In genomic region chr20:37907677-37908397, GRCh38 we compare ENCODE assay signal across 9 cellular contexts. TPM values are rescaled to one million over a fixed set of nuclear protein-coding genes. Genes with fewer than 3 reads are reported as not detected.
DNase-seq lines count a peak whose midpoint lies in the region; ATAC-seq and TF ChIP-seq lines count a peak whose summit lies in the region.
"Had no signal": no experiment of that assay in that cellular context is flagged by ENCODE, and none has a peak within 500 bp of the region (broad histone marks: within the 10 kb centered on the region; RNA-seq: fewer than 3 reads in every experiment).

No MANE protein-coding gene starts in this region.

- no peak overlapping the region for H3K18ac ChIP-seq in IMR-90 (ENCODE audit: low read depth, low read length)

- H3K27me3 ChIP-seq in IMR-90 (ENCODE audit: control insufficient read depth, insufficient read depth, low read length) = peaks cover 71% of the 10 kb centered on the region
- H3K27me3 ChIP-seq in CD8-positive, alpha-beta T cell (ENCODE audit: insufficient read depth, low read length) = peaks cover 9% of the 10 kb centered on the region

- H3K36me3 Mint-ChIP-seq in activated naive CD8-positive, alpha-beta T cell treated with anti-CD3 and anti-CD28 coated beads, Interleukin-2, amount 50 U/mL, for 24 hours (ENCODE audit: low read depth) = no peaks in the 10 kb centered on the region
- no peaks in the 10 kb centered on the region for H3K36me3 Mint-ChIP-seq in CD8-positive, alpha-beta T cell

- H3K27ac ChIP-seq in IMR-90 (ENCODE audit: insufficient read depth, low read length) = no peak overlapping the region
- no peak overlapping the region for H3K27ac ChIP-seq in CD8-positive, alpha-beta T cell (ENCODE audit: low read depth, low read length)
- H3K27ac ChIP-seq: gastrocnemius medialis had no signal

- no TSS peak for BruUV-seq in IMR-90 (replicated peaks; lab: Mats Ljungman, UMichigan)

- no peak overlapping the region for H3K9ac ChIP-seq in IMR-90 (ENCODE audit: low read depth, low read length)

- H3K9me3 Mint-ChIP-seq in activated naive CD8-positive, alpha-beta T cell treated with anti-CD3 and anti-CD28 coated beads, Interleukin-2, amount 50 U/mL, for 24 hours = no peaks in the 10 kb centered on the region
- H3K9me3 Mint-ChIP-seq in CD8-positive, alpha-beta T cell = no peaks in the 10 kb centered on the region

- no peaks in the 10 kb centered on the region for H3K79me1 ChIP-seq in IMR-90 (ENCODE audit: low read depth in 1 of 2, low read length in 2 of 2)

- peaks cover 49% of the 10 kb centered on the region for H3K27me3 Mint-ChIP-seq in activated naive CD8-positive, alpha-beta T cell treated with anti-CD3 and anti-CD28 coated beads, Interleukin-2, amount 50 U/mL, for 24 hours
- H3K27me3 Mint-ChIP-seq in CD8-positive, alpha-beta T cell (ENCODE audit: low read depth) = peaks cover 55% of the 10 kb centered on the region

- ATAC-seq in IMR-90 (ENCODE audit: low read depth) (peak; percentile 49), GM18873 (IDR thresholded peaks at IDR 0.05; ENCODE audit: low FRiP score, unreplicated experiment) (no peak), GM21390 (IDR thresholded peaks at IDR 0.05; ENCODE audit: unreplicated experiment) (no peak)
- no peak for ATAC-seq in activated naive CD8-positive, alpha-beta T cell treated with anti-CD3 and anti-CD28 coated beads, Interleukin-2, amount 50 U/mL, for 24 hours
- no peak for ATAC-seq in CD8-positive, alpha-beta T cell
- ATAC-seq: gastrocnemius medialis had no signal

- no peak overlapping the region for H2BK15ac ChIP-seq in IMR-90 (ENCODE audit: low read depth, low read length)

- no peak for TF ChIP-seq POLR2A in IMR-90 (IDR thresholded peaks at IDR 0.05; ENCODE audit: low read depth, low read length)

- H3K4me3 ChIP-seq in AG09309 (ENCODE audit: control insufficient read depth, low read depth, low read length) = no peak overlapping the region
- H3K4me3 ChIP-seq in IMR-90 (ENCODE audit: insufficient read depth, low read depth, low read length) = no peak overlapping the region
- H3K4me3 ChIP-seq in CD8-positive, alpha-beta T cell (ENCODE audit: low read depth, low read length) = no peak overlapping the region
- H3K4me3 ChIP-seq: gastrocnemius medialis had no signal

- POLR2A ChIA-PET in IMR-90 (lab: Charles Lee; ENCODE audit: unreplicated experiment) = no interaction called here
- POLR2A ChIA-PET in CD8-positive, alpha-beta T cell (lab: Charles Lee) = no interaction called here

- TF ChIP-seq CTCF in AG09309 (IDR thresholded peaks at IDR 0.05; ENCODE audit: control insufficient read depth, insufficient read depth, low read depth, low read length, missing control alignments) = no peak
- TF ChIP-seq CTCF in IMR-90 (conservative IDR thresholded peaks at IDR 0.05; ENCODE audit: low read depth, low read length) = no peak
- no peak for TF ChIP-seq CTCF in CD8-positive, alpha-beta T cell (IDR thresholded peaks at IDR 0.05)

- no peak overlapping the region for H2AK5ac ChIP-seq in IMR-90 (ENCODE audit: low read depth, low read length)

- 0 out of 2 replicates have a peak, but pooled peaks cover 2% of the 10 kb centered on the region for H3K9me1 ChIP-seq in IMR-90 (ENCODE audit: insufficient read depth, low read length)

- H4K91ac ChIP-seq in IMR-90 (ENCODE audit: insufficient read depth, low read depth, low read length) = no peak overlapping the region

- 0% methylated on average over 1 of the region's 16 CpGs; no CpG with 5 or more reads in 1 of the 2 experiments for WGBS in IMR-90 (ENCODE audit: extremely low coverage in 2 of 2, insufficient read length in 1 of 2), 2 experiments

- no peak overlapping the region for H4K5ac ChIP-seq in IMR-90 (ENCODE audit: low read depth, low read length)

- CTCF ChIA-PET in IMR-90 (lab: Yijun Ruan, JAX) = no interaction called here
- CTCF ChIA-PET in CD8-positive, alpha-beta T cell (lab: Charles Lee) = no interaction called here

- peaks cover 7% of the 10 kb centered on the region for H3K4me1 Mint-ChIP-seq in activated naive CD8-positive, alpha-beta T cell treated with anti-CD3 and anti-CD28 coated beads, Interleukin-2, amount 50 U/mL, for 24 hours
- peaks cover 10% of the 10 kb centered on the region for H3K4me1 Mint-ChIP-seq in CD8-positive, alpha-beta T cell (ENCODE audit: low read depth)

- H3K36me3 ChIP-seq in IMR-90 (ENCODE audit: control insufficient read depth, insufficient read depth, low read length) = no peaks in the 10 kb centered on the region
- no peaks in the 10 kb centered on the region for H3K36me3 ChIP-seq in CD8-positive, alpha-beta T cell (ENCODE audit: insufficient read depth, low read length)
- H3K36me3 ChIP-seq: gastrocnemius medialis had no signal

- H4K8ac ChIP-seq in IMR-90 (ENCODE audit: low read depth in 2 of 2, low read length in 2 of 2) = no peak overlapping the region

- no peak overlapping the region for H3K56ac ChIP-seq in IMR-90 (ENCODE audit: extremely low read depth, insufficient read depth, low read length)

- in situ Hi-C loops in IMR-90 (cut with MboI; ENCODE audit: low sequenced_read_pairs) = no loop called here

- H2AK9ac ChIP-seq in IMR-90 (replicated peaks; ENCODE audit: low read depth, low read length, poor library complexity) = no peak overlapping the region

- dilution Hi-C loops in IMR-90 (cut with HindIII; ENCODE audit: low sequenced_read_pairs, unreplicated experiment) = no loop called here

- H3K4me2 ChIP-seq in IMR-90 (ENCODE audit: low read depth, low read length) = no peak overlapping the region; the same call in 1 of the 2 replicates

- H3K9me3 ChIP-seq in IMR-90 (ENCODE audit: control insufficient read depth, insufficient read depth, low read length) = no peaks in the 10 kb centered on the region
- no peaks in the 10 kb centered on the region for H3K9me3 ChIP-seq in CD8-positive, alpha-beta T cell (ENCODE audit: low read length)
- H3K9me3 ChIP-seq: gastrocnemius medialis had no signal

- peak; percentile 54 for DNase-seq in AG09309 (ENCODE audit: low read depth)
- peak; percentile 42 for DNase-seq in IMR-90
- peak; percentile 66 for DNase-seq in T1000 (lab: John Stamatoyannopoulos, UW)
- DNase-seq in iris pigment epithelial cell (ENCODE audit: low read depth) = peak; percentile 83
- DNase-seq in activated naive CD8-positive, alpha-beta T cell treated with anti-CD3 and anti-CD28 coated beads, Interleukin-2, amount 50 U/mL, for 24 hours = no peak
- no peak for DNase-seq in CD8-positive, alpha-beta T cell
- DNase-seq: gastrocnemius medialis had no signal

- H3K23ac ChIP-seq in IMR-90 (ENCODE audit: low read depth, low read length) = no peak overlapping the region

- intact Hi-C loops in IMR-90 (cut with micrococcal nuclease) = loop anchor here (10.0 kb wide), 1 partner anchor 417 kb away; no protein-coding TSS in a partner anchor
- intact Hi-C loops in CD8-positive, alpha-beta T cell (cut with DNase I, micrococcal nuclease) = no loop called here

- no peak overlapping the region for H3K4ac ChIP-seq in IMR-90 (ENCODE audit: low read depth, low read length)

- peaks cover 3% of the 10 kb centered on the region; the same call in 1 of the 2 replicates for H4K20me1 ChIP-seq in IMR-90 (ENCODE audit: insufficient read depth, low read length)

- no peak overlapping the region for H3K14ac ChIP-seq in IMR-90 (replicated peaks; ENCODE audit: low read depth, low read length)

- no peak overlapping the region for H2BK5ac ChIP-seq in IMR-90 (ENCODE audit: low read depth, low read length, poor library complexity, severe bottlenecking)

- no peak overlapping the region for H2BK20ac ChIP-seq in IMR-90 (ENCODE audit: low read depth, low read length)

- H3K4me1 ChIP-seq in IMR-90 (ENCODE audit: control insufficient read depth, insufficient read depth, low read length) = peaks cover 5% of the 10 kb centered on the region; the same call in 1 of the 2 replicates
- no peaks in the 10 kb centered on the region for H3K4me1 ChIP-seq in CD8-positive, alpha-beta T cell (ENCODE audit: insufficient read depth, low read length)

- no peak overlapping the region for H3K4me3 Mint-ChIP-seq in activated naive CD8-positive, alpha-beta T cell treated with anti-CD3 and anti-CD28 coated beads, Interleukin-2, amount 50 U/mL, for 24 hours
- H3K4me3 Mint-ChIP-seq in CD8-positive, alpha-beta T cell = no peak overlapping the region

- no peak overlapping the region for H2BK120ac ChIP-seq in IMR-90 (ENCODE audit: low read depth, low read length)

- H3K27ac Mint-ChIP-seq in activated naive CD8-positive, alpha-beta T cell treated with anti-CD3 and anti-CD28 coated beads, Interleukin-2, amount 50 U/mL, for 24 hours = no peak overlapping the region
- no peak overlapping the region for H3K27ac Mint-ChIP-seq in CD8-positive, alpha-beta T cell

- no peak overlapping the region for H2AFZ ChIP-seq in IMR-90 (replicated peaks; ENCODE audit: low read length, poor library complexity)

- TF ChIP-seq RAD21 in IMR-90 (IDR thresholded peaks at IDR 0.05; ENCODE audit: low read length) = no peak

TF ChIP-seq in IMR-90, 13 proteins besides CTCF, POLR2A, EP300 and RAD21:
- TF ChIP-seq RFX5 (IDR thresholded peaks at IDR 0.05; ENCODE audit: low read depth, low read length) = peak; percentile 57; the same call in 1 of the 2 replicates
- no peak for TF ChIP-seq MAZ (IDR thresholded peaks at IDR 0.05; ENCODE audit: borderline replicate concordance, low read depth, low read length)

RNA-seq across cellular contexts. Expression of gene VSTM2L, which starts 4.9 kb away (rescaled TPM):
- total RNA-seq in IMR-90 (2012; rRNA removed) = under 0.01 and 0.18 TPM in 2 replicates
- 0.19 and 0.57 TPM in 2 replicates for polyA plus RNA-seq in IMR-90 (2012; rRNA removed)
- polyA plus RNA-seq in IMR-90 (2012; cell fraction: cytosol; rRNA removed) = 0.41 and 0.70 TPM in 2 replicates
- polyA plus RNA-seq in IMR-90 (2012; cell fraction: nucleus; rRNA removed; ENCODE audit: low replicate concordance) = 0.18 and 0.34 TPM in 2 replicates
- total RNA-seq in CD8-positive, alpha-beta T cell = not detected

Comparison
In these comparisons a context has a peak if more than half of its experiments do, and no peak if none do; other contexts are left out.
1. DNase-seq: peak in AG09309 (single experiment), IMR-90 (single experiment), T1000 (single experiment) and iris pigment epithelial cell (single experiment); none in activated naive CD8-positive, alpha-beta T cell treated with anti-CD3 and anti-CD28 coated beads, Interleukin-2, amount 50 U/mL, for 24 hours (single experiment) and CD8-positive, alpha-beta T cell (0 of 7).